Comparison of ENCODE assay signal across 9 cellular contexts in genomic region chr1:93304716-93305138, GRCh38. TPM values are rescaled to one million over a fixed set of nuclear protein-coding genes. Genes with fewer than 3 reads are reported as not detected.
DNase-seq lines count a peak whose midpoint lies in the region; ATAC-seq, FAIRE-seq and TF ChIP-seq lines count a peak whose summit lies in the region.
"Had no signal": no experiment of that assay in that cellular context is flagged by ENCODE, and none has a peak within 500 bp of the region (broad histone marks: within the 10 kb centered on the region; RNA-seq: fewer than 3 reads in every experiment).

No MANE protein-coding gene starts in this region.

- FAIRE-seq in pancreas (lab: Jason Lieb, UNC): peak; percentile 94

- peak; percentile 4 to 20 for DNase-seq in NCI-H187 (lab: John Stamatoyannopoulos, UW)
- no peak for DNase-seq in NCI-H187 treated with DMSO at 0.1 percent for 48 hours (lab: John Stamatoyannopoulos, UW)
- peak; percentile 44 for DNase-seq in NCI-H774 (lab: John Stamatoyannopoulos, UW)
- DNase-seq in activated CD8-positive, alpha-beta memory T cell treated with anti-CD3 and anti-CD28 coated beads, Interleukin-2, amount 10 ng/mL, durations not matched to agents 7 days and 5 days: peak; percentile 56
- peak; percentile 62 for DNase-seq in fibroblast of the conjunctiva (ENCODE audit: low read depth)
- DNase-seq in pancreas: peak in 2 of 6 donors; percentile 18 to 39

- no peaks in the 10 kb centered on the region for H3K27me3 ChIP-seq in pancreas
- H3K27me3 ChIP-seq: BLaER1 had no signal

- no peak overlapping the region for H3K4me3 ChIP-seq in pancreas
- H3K4me3 ChIP-seq: BLaER1 had no signal

- no peaks in the 10 kb centered on the region for H3K4me1 ChIP-seq in pancreas
- H3K4me1 ChIP-seq: BLaER1 had no signal

- intact Hi-C loops in pancreas (cut with DNase I): no loop called here

- no peaks in the 10 kb centered on the region for H3K27me3 Mint-ChIP-seq in activated CD8-positive, alpha-beta memory T cell treated with anti-CD3 and anti-CD28 coated beads, Interleukin-2, amount 10 ng/mL, durations not matched to agents 7 days and 5 days

- ATAC-seq in HG03175 (IDR thresholded peaks at IDR 0.05; ENCODE audit: unreplicated experiment): peak; percentile 66
- ATAC-seq in activated CD8-positive, alpha-beta memory T cell treated with anti-CD3 and anti-CD28 coated beads, Interleukin-2, amount 10 ng/mL, durations not matched to agents 7 days and 5 days: peak; percentile 61
- ATAC-seq in pancreas: peak in 3 of 4 donors; percentile 80 to 88 (median 84)
- ATAC-seq in GM21737 (IDR thresholded peaks at IDR 0.05; ENCODE audit: unreplicated experiment): no peak

- H3K9me3 Mint-ChIP-seq in activated CD8-positive, alpha-beta memory T cell treated with anti-CD3 and anti-CD28 coated beads, Interleukin-2, amount 10 ng/mL, durations not matched to agents 7 days and 5 days (ENCODE audit: low read depth): no peaks in the 10 kb centered on the region

- H3K4me3 Mint-ChIP-seq in activated CD8-positive, alpha-beta memory T cell treated with anti-CD3 and anti-CD28 coated beads, Interleukin-2, amount 10 ng/mL, durations not matched to agents 7 days and 5 days: no peak overlapping the region

- 26% methylated on average over 2 of the region's 2 CpGs for WGBS in pancreas, 2 donors

- CTCF ChIA-PET in activated CD8-positive, alpha-beta memory T cell treated with anti-CD3 and anti-CD28 coated beads, Interleukin-2, amount 10 ng/mL, durations not matched to agents 7 days and 5 days (lab: Charles Lee): interaction anchor here (0.6 to 3.0 kb wide), 42 partner anchors 8 to 539 kb away, joined by 3 to 22 read pairs (median 4); partner anchors contain the start of genes DR1, FNBP1L and MTF2

- TF ChIP-seq CTCF in pancreas (IDR thresholded peaks at IDR 0.05): peak; percentile 65 to 87 (median 86)

- peaks cover under 1% of the 10 kb centered on the region for H3K36me3 Mint-ChIP-seq in activated CD8-positive, alpha-beta memory T cell treated with anti-CD3 and anti-CD28 coated beads, Interleukin-2, amount 10 ng/mL, durations not matched to agents 7 days and 5 days

- H3K27ac Mint-ChIP-seq in activated CD8-positive, alpha-beta memory T cell treated with anti-CD3 and anti-CD28 coated beads, Interleukin-2, amount 10 ng/mL, durations not matched to agents 7 days and 5 days: no peak overlapping the region

- H3K36me3 ChIP-seq in pancreas: no peaks in the 10 kb centered on the region
- H3K36me3 ChIP-seq: BLaER1 had no signal

- no peak overlapping the region for H3K27ac ChIP-seq in pancreas
- H3K27ac ChIP-seq: BLaER1 had no signal

- no peaks in the 10 kb centered on the region for H3K9me3 ChIP-seq in pancreas
- H3K9me3 ChIP-seq: BLaER1 had no signal

- no peaks in the 10 kb centered on the region for H3K4me1 Mint-ChIP-seq in activated CD8-positive, alpha-beta memory T cell treated with anti-CD3 and anti-CD28 coated beads, Interleukin-2, amount 10 ng/mL, durations not matched to agents 7 days and 5 days

RNA-seq across cellular contexts. Expression of gene DR1, which starts 41.0 kb away (rescaled TPM):
- total RNA-seq in activated CD8-positive, alpha-beta memory T cell treated with anti-CD3 and anti-CD28 coated beads, Interleukin-2, amount 10 ng/mL, durations not matched to agents 7 days and 5 days: 100 to 1,000 TPM in 1 of 2 experiments, 10 to 100 TPM in 1; 87.5 to 106 TPM
- total RNA-seq in pancreas: 10 to 100 TPM; 10.1 to 26.0 (median 16.5) TPM
- 1 to 10 TPM; 3.3 to 7.2 TPM for polyA plus RNA-seq in pancreas
